ENCODE assay signal across 28 cellular contexts in the genomic region with DNA sequence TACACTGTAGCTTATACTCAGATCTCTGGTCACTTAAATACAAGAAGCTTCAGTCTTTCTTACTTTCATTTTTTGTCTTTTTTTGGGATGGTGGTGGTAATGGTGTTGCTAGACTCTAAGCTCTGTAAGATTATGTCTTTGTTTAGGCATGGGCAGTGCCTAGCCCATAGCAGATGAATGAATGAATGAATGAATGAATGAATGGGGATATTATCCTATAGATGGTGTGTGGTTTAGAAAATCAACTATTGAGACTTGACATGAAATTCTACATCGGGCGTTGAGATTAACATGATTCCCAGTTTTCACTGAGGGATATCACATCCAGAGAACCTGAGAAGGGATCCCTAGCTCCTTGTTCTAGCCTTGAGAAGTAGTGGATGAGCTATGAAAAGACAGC.
"Had no signal": no experiment of that assay in that cellular context is flagged by ENCODE, and none has a peak within 500 bp of the region (broad histone marks: within the 10 kb centered on the region; RNA-seq: fewer than 3 reads in every experiment).

No MANE protein-coding gene starts in this region.

- H3K4me3 ChIP-seq: colonic mucosa, coronary artery, dorsolateral prefrontal cortex, esophagus muscularis mucosa, esophagus squamous epithelium, gastrocnemius medialis, gastroesophageal sphincter, heart left ventricle, heart right ventricle, hepatocyte had no signal

- H3K36me3 ChIP-seq: colonic mucosa had no signal

- H3K4me1 ChIP-seq: colonic mucosa, esophagus squamous epithelium, foreskin keratinocyte had no signal

- DNase-seq: colonic mucosa; cortex of kidney; dermis blood vessel endothelial cell; dorsolateral prefrontal cortex; effector CD4-positive, alpha-beta T cell; effector CD8-positive, alpha-beta T cell; effector memory CD4-positive, alpha-beta T cell; effector memory CD8-positive, alpha-beta T cell; endodermal cell; erythroblast; esophagus squamous epithelium; foreskin fibroblast; foreskin keratinocyte; foreskin melanocyte; gastrocnemius medialis; glutamatergic neuron; heart left ventricle; heart right ventricle had no signal

- H3K9me3 ChIP-seq: colonic mucosa, esophagus muscularis mucosa, esophagus squamous epithelium, gastrocnemius medialis, gastroesophageal sphincter, heart left ventricle, heart right ventricle had no signal

- H3K27me3 Mint-ChIP-seq: dendritic cell treated with granulocyte-macrophage colony-stimulating factor and Interleukin-4, amounts not matched to agents 40 ng/mL and 50 ng/mL, for 4 days had no signal

- H3K27ac Mint-ChIP-seq: effector memory CD8-positive, alpha-beta T cell; endodermal cell had no signal

- H3K27me3 ChIP-seq: colonic mucosa, dorsolateral prefrontal cortex, esophagus muscularis mucosa, esophagus squamous epithelium, foreskin keratinocyte, gastrocnemius medialis, gastroesophageal sphincter, heart left ventricle, heart right ventricle, hepatocyte had no signal

- H3K9me3 Mint-ChIP-seq: dendritic cell treated with granulocyte-macrophage colony-stimulating factor and Interleukin-4, amounts not matched to agents 40 ng/mL and 50 ng/mL, for 4 days; effector memory CD8-positive, alpha-beta T cell had no signal

- FAIRE-seq: endometrium, endothelial cell of umbilical vein, frontal cortex had no signal

- H2AFZ ChIP-seq: hepatocyte had no signal

- H3K27ac ChIP-seq: colonic mucosa, epithelial cell of prostate, foreskin keratinocyte, gastrocnemius medialis, gastroesophageal sphincter, hepatocyte had no signal

- ATAC-seq: effector memory CD8-positive, alpha-beta T cell; esophagus mucosa; foreskin keratinocyte; gastrocnemius medialis; gastroesophageal sphincter; heart left ventricle; heart right ventricle had no signal

- H3K79me2 ChIP-seq: hepatocyte had no signal

- H3K4me1 Mint-ChIP-seq: endodermal cell had no signal

- H3K4me3 Mint-ChIP-seq: dendritic cell treated with granulocyte-macrophage colony-stimulating factor and Interleukin-4, amounts not matched to agents 40 ng/mL and 50 ng/mL, for 4 days; effector memory CD8-positive, alpha-beta T cell; endodermal cell had no signal

- H3K4me2 ChIP-seq: hepatocyte had no signal
